ENCODE assay signal across 31 cellular contexts in the genomic region with DNA sequence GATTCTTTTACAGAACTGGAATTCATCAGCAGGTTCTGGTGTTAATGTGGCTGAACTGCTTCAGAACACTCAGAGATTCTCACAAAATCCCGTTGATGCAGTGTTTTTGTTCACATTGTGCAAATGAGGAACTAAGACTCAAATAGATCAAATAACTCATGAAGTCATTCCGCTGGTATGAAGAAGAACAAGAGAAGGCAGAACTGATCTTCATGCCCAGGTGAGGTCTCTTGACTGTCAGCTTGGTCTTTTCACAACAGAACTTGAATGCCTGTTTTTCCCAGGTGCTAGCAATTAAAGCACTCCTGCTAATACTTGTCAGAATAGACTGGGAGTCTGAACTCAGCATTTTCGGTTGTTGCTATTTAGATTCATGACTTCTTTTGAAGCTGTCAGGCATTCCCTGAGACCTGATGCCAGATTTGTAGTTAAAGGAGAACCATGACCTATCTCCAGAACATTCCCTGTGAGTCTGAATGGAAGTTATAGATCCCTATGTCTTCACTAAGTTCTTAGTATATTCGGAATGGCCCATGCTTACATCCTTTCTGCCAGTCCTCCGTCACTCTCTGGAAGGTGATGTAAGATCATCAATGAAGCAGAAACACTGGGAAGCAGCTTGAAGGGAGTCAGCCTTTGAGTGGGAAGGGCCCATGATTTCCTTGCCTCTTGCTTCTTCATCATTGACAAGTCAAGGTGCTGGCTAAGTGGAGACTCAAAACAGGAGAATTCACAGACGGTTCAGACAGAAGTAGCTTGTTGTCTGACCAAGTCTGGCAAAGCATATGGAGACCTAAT.
A peak's percentile ranks its signal among the peaks of the same experiment; 100 is the strongest.
DNase-seq lines count a peak whose midpoint lies in the region; ATAC-seq and TF ChIP-seq lines count a peak whose summit lies in the region.
"Had no signal": no experiment of that assay in that cellular context is flagged by ENCODE, and none has a peak within 500 bp of the region (broad histone marks: within the 10 kb centered on the region; RNA-seq: fewer than 3 reads in every experiment).

No MANE protein-coding gene starts in this region.

- no peak overlapping the region for H3K4me3 Mint-ChIP-seq in stimulated activated naive B cell treated with anti-CD40 and anti-IgM and Interleukin-4, amounts not matched to agents 10 μg/mL and 1 μg/mL and 100 μg/mL, for 72 hours
- H3K4me3 Mint-ChIP-seq: activated CD4-positive, alpha-beta T cell treated with anti-CD3 and anti-CD28 coated beads for 36 hours; activated CD8-positive, alpha-beta T cell treated with anti-CD3 and anti-CD28 coated beads for 36 hours; brain; CD8-positive, alpha-beta T cell; H9; T-helper 17 cell had no signal

- no peak overlapping the region for H2AFZ ChIP-seq in PC-3 (ENCODE audit: low read length)

- H3K27ac ChIP-seq in PC-3 (ENCODE audit: low read length), result no peak overlapping the region
- H3K27ac ChIP-seq: gastroesophageal sphincter, HL-60, SK-N-MC, uterus had no signal

- POLR2A ChIA-PET in PC-3 (lab: Charles Lee; ENCODE audit: unreplicated experiment) (no interaction called here), GM10248 (lab: Yijun Ruan, JAX) (no interaction called here)

- TF ChIP-seq CTCF in PC-3 (conservative IDR thresholded peaks at IDR 0.05; ENCODE audit: low read depth, low read length), result no peak
- TF ChIP-seq CTCF in GM10248 (IDR thresholded peaks at IDR 0.05; ENCODE audit: control extremely low read depth, extremely low read depth, low read depth, missing control alignments), result no peak

- peaks cover 9% of the 10 kb centered on the region for H3K4me1 ChIP-seq in PC-3 (ENCODE audit: insufficient read depth, low read length)
- H3K4me1 ChIP-seq: gastroesophageal sphincter, uterus had no signal

- intact Hi-C loops in PC-3 (cut with micrococcal nuclease), result no loop called here

- no peaks in the 10 kb centered on the region for H3K36me3 Mint-ChIP-seq in stimulated activated naive B cell treated with anti-CD40 and anti-IgM and Interleukin-4, amounts not matched to agents 10 μg/mL and 1 μg/mL and 100 μg/mL, for 72 hours
- H3K36me3 Mint-ChIP-seq: brain; CD8-positive, alpha-beta T cell had no signal

- no peak overlapping the region for H3K27ac Mint-ChIP-seq in stimulated activated naive B cell treated with anti-CD40 and anti-IgM and Interleukin-4, amounts not matched to agents 10 μg/mL and 1 μg/mL and 100 μg/mL, for 72 hours
- H3K27ac Mint-ChIP-seq: activated CD4-positive, alpha-beta T cell treated with anti-CD3 and anti-CD28 coated beads for 36 hours; activated CD8-positive, alpha-beta T cell treated with anti-CD3 and anti-CD28 coated beads for 36 hours; brain; CD8-positive, alpha-beta T cell; H9; T-helper 17 cell had no signal

- no peaks in the 10 kb centered on the region for H3K36me3 ChIP-seq in PC-3 (ENCODE audit: low read depth, low read length)
- H3K36me3 ChIP-seq: gastroesophageal sphincter, uterus had no signal

- H3K27me3 Mint-ChIP-seq in stimulated activated naive B cell treated with anti-CD40 and anti-IgM and Interleukin-4, amounts not matched to agents 10 μg/mL and 1 μg/mL and 100 μg/mL, for 72 hours, result no peaks in the 10 kb centered on the region
- H3K27me3 Mint-ChIP-seq: activated CD4-positive, alpha-beta T cell treated with anti-CD3 and anti-CD28 coated beads for 36 hours; activated CD8-positive, alpha-beta T cell treated with anti-CD3 and anti-CD28 coated beads for 36 hours; T-helper 17 cell had no signal

- CTCF ChIA-PET in PC-3 (lab: Charles Lee), result no interaction called here
- CTCF ChIA-PET in GM10248 (lab: Yijun Ruan, JAX), result no interaction called here

- H4K20me1 ChIP-seq in PC-3 (ENCODE audit: low read length), result no peaks in the 10 kb centered on the region

- DNase-seq in HPDE6-E6E7 (ENCODE audit: extremely low spot score), result peak; percentile 32
- DNase-seq in PC-3, result peak; percentile 13
- DNase-seq in stimulated activated naive B cell treated with anti-CD40 and anti-IgM and Interleukin-4, amounts not matched to agents 10 μg/mL and 1 μg/mL and 100 μg/mL, for 72 hours, result no peak
- no peak for DNase-seq in GM10248 (ENCODE audit: extremely low spot score)
- DNase-seq: activated CD4-positive, alpha-beta T cell treated with anti-CD3 and anti-CD28 coated beads for 36 hours; activated CD8-positive, alpha-beta memory T cell treated with anti-CD3 and anti-CD28 coated beads, Interleukin-2, amount 50 U/mL, for 48 hours; activated CD8-positive, alpha-beta T cell treated with anti-CD3 and anti-CD28 coated beads for 36 hours; activated naive CD4-positive, alpha-beta T cell treated with anti-CD3 and anti-CD28 coated beads, Interleukin-2, amount 50 U/mL, for 16 hours; CD8-positive, alpha-beta T cell; cerebellar nuclear complex; dermis blood vessel endothelial cell; DMS 273 treated with DMSO at 0.1 percent for 48 hours; H9; hippocampal formation; left cardiac atrium; NCI-H1436; NCI-H2081; NCI-H226; NCI-H526 treated with DMSO at 0.1 percent for 48 hours; stimulated activated naive CD4-positive, alpha-beta T cell; T-helper 17 cell; uterus had no signal

- ATAC-seq in PC-3 (no peak), esophagus mucosa (peak; percentile 74), GM18498 (IDR thresholded peaks at IDR 0.05; ENCODE audit: unreplicated experiment) (no peak), HG03045 (IDR thresholded peaks at IDR 0.05; ENCODE audit: unreplicated experiment) (no peak), HG03159 (IDR thresholded peaks at IDR 0.05; ENCODE audit: unreplicated experiment) (no peak)
- peak; percentile 74 to 90 for ATAC-seq in stimulated activated naive B cell treated with anti-CD40 and anti-IgM and Interleukin-4, amounts not matched to agents 10 μg/mL and 1 μg/mL and 100 μg/mL, for 72 hours (replicated peaks)
- ATAC-seq: activated CD4-positive, alpha-beta T cell treated with anti-CD3 and anti-CD28 coated beads for 36 hours; activated CD8-positive, alpha-beta T cell treated with anti-CD3 and anti-CD28 coated beads for 36 hours; CD8-positive, alpha-beta T cell; gastroesophageal sphincter; left cardiac atrium; T-helper 17 cell had no signal

- no TSS peak for BruUV-seq in PC-3 (replicated peaks; lab: Mats Ljungman, UMichigan)

- H3K9me3 ChIP-seq in PC-3 (ENCODE audit: low read length), result no peaks in the 10 kb centered on the region
- H3K9me3 ChIP-seq: gastroesophageal sphincter, uterus had no signal

- no peak overlapping the region for H3K4me2 ChIP-seq in PC-3 (ENCODE audit: low read length)

- peaks cover 0 to 1% of the 10 kb centered on the region in 2 donors for H3K9me3 Mint-ChIP-seq in stimulated activated naive B cell treated with anti-CD40 and anti-IgM and Interleukin-4, amounts not matched to agents 10 μg/mL and 1 μg/mL and 100 μg/mL, for 72 hours
- H3K9me3 Mint-ChIP-seq: activated CD8-positive, alpha-beta T cell treated with anti-CD3 and anti-CD28 coated beads for 36 hours; H9 had no signal

- H3F3A ChIP-seq in PC-3 (ENCODE audit: low read length, unreplicated experiment), result no peaks in the 10 kb centered on the region

- no peak overlapping the region for H3K9ac ChIP-seq in PC-3 (ENCODE audit: low read length)

- H3K79me2 ChIP-seq in PC-3 (ENCODE audit: low read length), result no peaks in the 10 kb centered on the region

- peaks cover 0 to 7% of the 10 kb centered on the region in 2 donors for H3K4me1 Mint-ChIP-seq in stimulated activated naive B cell treated with anti-CD40 and anti-IgM and Interleukin-4, amounts not matched to agents 10 μg/mL and 1 μg/mL and 100 μg/mL, for 72 hours
- H3K4me1 Mint-ChIP-seq: activated CD4-positive, alpha-beta T cell treated with anti-CD3 and anti-CD28 coated beads for 36 hours; T-helper 17 cell had no signal

- no peaks in the 10 kb centered on the region for H3K27me3 ChIP-seq in PC-3 (ENCODE audit: low read length)
- H3K27me3 ChIP-seq: gastroesophageal sphincter, uterus had no signal

- H3K4me3 ChIP-seq in PC-3 (ENCODE audit: low read length), result no peak overlapping the region
- H3K4me3 ChIP-seq: gastroesophageal sphincter, lung, SK-N-MC, uterus had no signal

- no peaks in the 10 kb centered on the region for H3K9me2 ChIP-seq in PC-3 (replicated peaks; ENCODE audit: low read length)

Comparison
In these comparisons a context has a peak if more than half of its experiments do, and no peak if none do; other contexts are left out.
1. DNase-seq: peak in HPDE6-E6E7 (single experiment) and PC-3 (single experiment); none in stimulated activated naive B cell treated with anti-CD40 and anti-IgM and Interleukin-4, amounts not matched to agents 10 μg/mL and 1 μg/mL and 100 μg/mL, for 72 hours (single experiment) and GM10248 (single experiment).
2. ATAC-seq: peak in esophagus mucosa (single experiment) and stimulated activated naive B cell treated with anti-CD40 and anti-IgM and Interleukin-4, amounts not matched to agents 10 μg/mL and 1 μg/mL and 100 μg/mL, for 72 hours (2 of 2); none in PC-3 (single experiment), GM18498 (single experiment), HG03045 (single experiment) and HG03159 (single experiment).